In genomic region chr20:20205141-20205861, GRCh38 we compare ENCODE assay signal across 27 cellular contexts.
A peak's percentile ranks its signal among the peaks of the same experiment; 100 is the strongest.
DNase-seq lines count a peak whose midpoint lies in the region; ATAC-seq and TF ChIP-seq lines count a peak whose summit lies in the region.
"Had no signal": no experiment of that assay in that cellular context is flagged by ENCODE, and none has a peak within 500 bp of the region (broad histone marks: within the 10 kb centered on the region; RNA-seq: fewer than 3 reads in every experiment).

No MANE protein-coding gene starts in this region.

- in situ Hi-C loops in gastrocnemius medialis (cut with MboI; ENCODE audit: low sequenced_read_pairs in 4 of 4), result loop anchor here in 1 of 4 donors (5.0 kb wide), 1 partner anchor 58 kb away; no protein-coding TSS in a partner anchor

- no peak for TF ChIP-seq CTCF in gastrocnemius medialis (IDR thresholded peaks at IDR 0.05 in 4 of 5, conservative IDR thresholded peaks at IDR 0.05 in 1 of 5)

- H3K36me3 ChIP-seq in gastrocnemius medialis, result peaks cover 0 to 6% of the 10 kb centered on the region in 2 donors
- H3K36me3 ChIP-seq: esophagus muscularis mucosa, HAP-1, left ventricle myocardium inferior, thoracic aorta, vagina had no signal

- intact Hi-C loops in gastrocnemius medialis (cut with DNase I; ENCODE audit: low total_unique reads), result no loop called here

- no peak for TF ChIP-seq POLR2A in gastrocnemius medialis (IDR thresholded peaks at IDR 0.05)

- H3K4me1 ChIP-seq in gastrocnemius medialis, result peaks cover 34 to 44% of the 10 kb centered on the region in 2 donors
- H3K4me1 ChIP-seq: A549, HAP-1, vagina had no signal

- DNase-seq in SHP77 treated with DMSO at 0.1 percent for 48 hours (lab: John Stamatoyannopoulos, UW), result peak; percentile 67
- DNase-seq in SHP77 (lab: John Stamatoyannopoulos, UW), result no peak
- peak; percentile 71 for DNase-seq in NCI-H146 treated with DMSO at 0.1 percent for 48 hours (lab: John Stamatoyannopoulos, UW; ENCODE audit: unreplicated experiment)
- peak; percentile 53 for DNase-seq in NCI-H774 (lab: John Stamatoyannopoulos, UW)
- DNase-seq in gastrocnemius medialis, result peak; percentile 32 to 37
- DNase-seq: activated CD4-positive, alpha-beta T cell treated with anti-CD3 and anti-CD28 coated beads, Interleukin-2, amount 10 ng/mL, durations not matched to agents 24 days and 14 days; activated gamma-delta T cell; activated T-cell treated with anti-CD3 and anti-CD28 coated beads, Interleukin-2, amount 50 U/mL, for 24 hours; AML-193; CD4-positive, alpha-beta T cell; central memory CD4-positive, alpha-beta T cell; dermis blood vessel endothelial cell; left ventricle myocardium inferior; NCI-H187; NCI-H446 treated with DMSO at 0.1 percent for 48 hours; nucleus accumbens; Right ventricle myocardium superior; stimulated activated naive CD8-positive, alpha-beta T cell treated with anti-CD3 and anti-CD28 coated beads, Interleukin-15, Interleukin-2, amounts not matched to agents 100 U/mL and 50 U/mL, for 24 hours had no signal

- no peaks in the 10 kb centered on the region for H3K9me3 ChIP-seq in gastrocnemius medialis
- H3K9me3 ChIP-seq: A549, esophagus muscularis mucosa, HAP-1, left ventricle myocardium inferior, thoracic aorta, vagina had no signal

- ATAC-seq in gastrocnemius medialis (peak; percentile 47 to 58), GM18511 (IDR thresholded peaks at IDR 0.05; ENCODE audit: unreplicated experiment) (no peak), GM18858 (IDR thresholded peaks at IDR 0.05; ENCODE audit: unreplicated experiment) (no peak), HG02759 (IDR thresholded peaks at IDR 0.05; ENCODE audit: unreplicated experiment) (no peak)
- ATAC-seq: A549; stimulated activated naive CD8-positive, alpha-beta T cell treated with anti-CD3 and anti-CD28 coated beads, Interleukin-15, Interleukin-2, amounts not matched to agents 100 U/mL and 50 U/mL, for 24 hours had no signal

- no peaks in the 10 kb centered on the region for H3K27me3 ChIP-seq in gastrocnemius medialis
- H3K27me3 ChIP-seq: vagina had no signal

- H3K27ac ChIP-seq in gastrocnemius medialis, result peak overlapping the region; percentile 58 to 86 (median 75)
- H3K27ac ChIP-seq: A549, esophagus muscularis mucosa, left ventricle myocardium inferior, skin epidermis, thoracic aorta, vagina had no signal

- no peak overlapping the region for H3K4me3 ChIP-seq in gastrocnemius medialis
- H3K4me3 ChIP-seq: A549, esophagus muscularis mucosa, HAP-1, left ventricle myocardium inferior, skin epidermis, thoracic aorta, vagina had no signal

Comparison
In these comparisons a context has a peak if more than half of its experiments do, and no peak if none do; other contexts are left out.
1. DNase-seq: peak in SHP77 treated with DMSO at 0.1 percent for 48 hours (single experiment), NCI-H146 treated with DMSO at 0.1 percent for 48 hours (single experiment), NCI-H774 (single experiment) and gastrocnemius medialis (2 of 2); none in SHP77 (0 of 2).
2. ATAC-seq: peak in gastrocnemius medialis (2 of 2); none in GM18511 (single experiment), GM18858 (single experiment) and HG02759 (single experiment).